In the genomic region with DNA sequence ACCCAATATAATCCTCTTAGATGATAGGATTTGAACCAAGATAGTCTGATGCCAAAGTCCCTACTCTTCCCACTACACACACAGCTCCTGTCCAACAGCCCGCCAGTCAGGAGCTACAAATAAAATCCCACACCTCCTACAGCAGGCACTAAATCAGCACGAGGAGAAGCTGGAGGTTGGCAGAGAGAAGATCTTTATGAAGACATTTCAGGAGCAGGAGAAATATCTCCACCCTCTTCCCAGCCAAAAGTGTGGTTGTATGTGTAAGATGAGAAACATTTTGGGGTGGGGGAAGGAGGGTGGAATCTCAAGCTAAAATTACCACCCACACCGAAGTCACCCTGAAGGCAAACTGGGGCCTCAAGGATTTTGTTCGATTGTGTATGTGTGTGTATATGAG, we compare ENCODE assay signal across 15 cellular contexts. TPM values are rescaled to one million over a fixed set of nuclear protein-coding genes. Genes with fewer than 3 reads are reported as not detected.
A peak's percentile ranks its signal among the peaks of the same experiment; 100 is the strongest.
DNase-seq lines count a peak whose midpoint lies in the region; ATAC-seq, FAIRE-seq and TF ChIP-seq lines count a peak whose summit lies in the region.
"Had no signal": no experiment of that assay in that cellular context is flagged by ENCODE, and none has a peak within 500 bp of the region (broad histone marks: within the 10 kb centered on the region; RNA-seq: fewer than 3 reads in every experiment).

No MANE protein-coding gene starts in this region.

- in situ Hi-C loops in GM23248 (cut with MboI): no loop called here
- in situ Hi-C loops in GM12878 (cut with MboI): no loop called here
- in situ Hi-C loops in gastrocnemius medialis (cut with MboI; ENCODE audit: low sequenced_read_pairs in 4 of 4): no loop called here

- DNase-seq in GM23248 (peak; percentile 59), NCI-H82 (lab: John Stamatoyannopoulos, UW) (peak; percentile 88), GM12878 (ENCODE audit: low read depth, low spot score) (no peak), gastrocnemius medialis (no peak), NCI-H748 (lab: John Stamatoyannopoulos, UW; ENCODE audit: unreplicated experiment) (no peak), SIG-M5 (lab: John Stamatoyannopoulos, UW) (no peak), amniotic stem cell (lab: John Stamatoyannopoulos, UW) (no peak)
- DNase-seq: DMS 273 treated with DMSO at 0.1 percent for 48 hours, NCI-H1105 treated with DMSO at 0.1 percent for 48 hours, NCI-H446 treated with DMSO at 0.1 percent for 48 hours had no signal

- H3K9ac ChIP-seq in GM23248 (no peak overlapping the region), GM12878 (ENCODE audit: control insufficient read depth, insufficient read depth, low read length) (no peak overlapping the region)
- H3K9ac ChIP-seq: BLaER1 treated with 17β-estradiol and CSF1 and Interleukin-3, amounts not matched to agents 10 nM and 100 nM had no signal

- H3K36me3 ChIP-seq in GM23248 (ENCODE audit: low read depth): no peaks in the 10 kb centered on the region
- no peaks in the 10 kb centered on the region for H3K36me3 ChIP-seq in GM12878 (ENCODE audit: control insufficient read depth in 2 of 2, insufficient read depth in 2 of 2, low read length in 1 of 2)
- H3K36me3 ChIP-seq in gastrocnemius medialis: no peaks in the 10 kb centered on the region
- H3K36me3 ChIP-seq: BLaER1 treated with 17β-estradiol and CSF1 and Interleukin-3, amounts not matched to agents 10 nM and 100 nM; HAP-1 had no signal

- H3F3A ChIP-seq in GM23248 (ENCODE audit: insufficient read depth): peaks cover 36% of the 10 kb centered on the region

- 70 to 72% methylated on average over 4 of the region's 4 CpGs for WGBS in GM23248 (ENCODE audit: low coverage in 1 of 2, low lambda C conversion rate in 2 of 2, missing lambda C conversion rate in 2 of 2), 2 experiments
- 38% methylated on average over 4 of the region's 4 CpGs for WGBS in GM12878 (ENCODE audit: insufficient coverage, insufficient replicate concordance, low lambda C conversion rate, missing lambda C conversion rate)

- H3K79me2 ChIP-seq in GM23248 (ENCODE audit: insufficient read depth) (no peaks in the 10 kb centered on the region), GM12878 (ENCODE audit: control insufficient read depth, insufficient read depth, low read length) (no peaks in the 10 kb centered on the region)

- RAD21 ChIA-PET in GM12878 (lab: Charles Lee; ENCODE audit: unreplicated experiment): interaction anchor here (0.8 to 4.7 kb wide), 7 partner anchors 11 to 55 kb away, joined by 3 to 40 read pairs (median 8); a partner anchor contains a TSS

- ATAC-seq in GM12878: no peak
- peak in 1 of 2 donors; percentile 15 for ATAC-seq in gastrocnemius medialis

- H3K9me3 ChIP-seq in GM23248 (ENCODE audit: low read depth) (no peaks in the 10 kb centered on the region), GM12878 (replicated peaks; ENCODE audit: control insufficient read depth, insufficient read depth, low read length) (no peaks in the 10 kb centered on the region), gastrocnemius medialis (no peaks in the 10 kb centered on the region)
- H3K9me3 ChIP-seq: BLaER1 treated with 17β-estradiol and CSF1 and Interleukin-3, amounts not matched to agents 10 nM and 100 nM; HAP-1; SJCRH30 had no signal

- POLR2A ChIA-PET in GM12878 (lab: Charles Lee): interaction anchor here (0.9 to 1.7 kb wide), 3 partner anchors 10 to 13 kb away, joined by 3 to 4 read pairs (median 3); no protein-coding TSS in a partner anchor

- TF ChIP-seq CTCF in GM12878 (IDR thresholded peaks at IDR 0.05 in 2 of 3, conservative IDR thresholded peaks at IDR 0.05 in 1 of 3; ENCODE audit: control insufficient read depth in 2 of 3, extremely low read depth in 1 of 3, insufficient read depth in 1 of 3, low read depth in 3 of 3, low read length in 3 of 3) (no peak), gastrocnemius medialis (IDR thresholded peaks at IDR 0.05 in 4 of 5, conservative IDR thresholded peaks at IDR 0.05 in 1 of 5) (no peak)

- no TSS peak for BruUV-seq in GM12878 (replicated peaks; lab: Mats Ljungman, UMichigan)

- H3K27ac ChIP-seq in GM23248 (peak overlapping the region; percentile 48), GM12878 (ENCODE audit: control insufficient read depth, insufficient read depth) (0 out of 2 replicates have a peak overlapping the region, but pooled peaks have one; percentile 9), gastrocnemius medialis (peak overlapping the region; percentile 8 to 54 (median 32))
- H3K27ac ChIP-seq: BLaER1 treated with 17β-estradiol and CSF1 and Interleukin-3, amounts not matched to agents 10 nM and 100 nM; SJCRH30 had no signal

- TF ChIP-seq RAD21 in GM12878 (IDR thresholded peaks at IDR 0.05; ENCODE audit: insufficient read depth, low read depth, low read length): no peak

- H3K27me3 ChIP-seq in GM23248 (replicated peaks; ENCODE audit: insufficient read depth) (no peaks in the 10 kb centered on the region), GM12878 (replicated peaks in 1 of 2; ENCODE audit: control insufficient read depth in 2 of 2, insufficient read depth in 2 of 2, low read length in 1 of 2) (no peaks in the 10 kb centered on the region), gastrocnemius medialis (no peaks in the 10 kb centered on the region)
- H3K27me3 ChIP-seq: BLaER1 treated with 17β-estradiol and CSF1 and Interleukin-3, amounts not matched to agents 10 nM and 100 nM; SJCRH30 had no signal

- intact Hi-C loops in GM12878 (cut with micrococcal nuclease; ENCODE audit: unreplicated experiment): no loop called here
- intact Hi-C loops in gastrocnemius medialis (cut with DNase I; ENCODE audit: low total_unique reads): loop anchor here (2.0 to 5.0 kb wide), 2 partner anchors 15 to 53 kb away; a partner anchor contains a TSS

- H4K20me1 ChIP-seq in GM23248 (ENCODE audit: insufficient read depth) (no peaks in the 10 kb centered on the region), GM12878 (ENCODE audit: control insufficient read depth, insufficient read depth) (no peaks in the 10 kb centered on the region)
- H4K20me1 ChIP-seq: BLaER1 treated with 17β-estradiol and CSF1 and Interleukin-3, amounts not matched to agents 10 nM and 100 nM had no signal

- peaks cover 56% of the 10 kb centered on the region for H3K4me1 ChIP-seq in GM23248 (ENCODE audit: insufficient read depth)
- peaks cover 41% of the 10 kb centered on the region for H3K4me1 ChIP-seq in GM12878 (ENCODE audit: control insufficient read depth, insufficient read depth, low read length)
- peaks cover 31 to 35% of the 10 kb centered on the region in 2 donors for H3K4me1 ChIP-seq in gastrocnemius medialis
- H3K4me1 ChIP-seq: HAP-1 had no signal

- TF ChIP-seq POLR2A in GM12878 (IDR thresholded peaks at IDR 0.05; ENCODE audit: low read depth, low read length): no peak
- no peak for TF ChIP-seq POLR2A in gastrocnemius medialis (IDR thresholded peaks at IDR 0.05)

- TF ChIP-seq EP300 in GM12878 (IDR thresholded peaks at IDR 0.05; ENCODE audit: borderline replicate concordance in 1 of 2, control insufficient read depth in 1 of 2, low read depth in 2 of 2, low read length in 2 of 2): no peak

- SMC1A ChIA-PET in GM12878 (lab: Charles Lee; ENCODE audit: uncharacterized antibody, unreplicated experiment): interaction anchor here (0.7 to 4.9 kb wide), 7 partner anchors 10 to 58 kb away, joined by 3 to 21 read pairs (median 5); no protein-coding TSS in a partner anchor

- no peak overlapping the region for H3K4me3 ChIP-seq in GM23248
- no peak overlapping the region for H3K4me3 ChIP-seq in GM12878
- no peak overlapping the region for H3K4me3 ChIP-seq in gastrocnemius medialis
- H3K4me3 ChIP-seq: BLaER1 treated with 17β-estradiol and CSF1 and Interleukin-3, amounts not matched to agents 10 nM and 100 nM; HAP-1; K562; SJCRH30 had no signal

- H3K4me2 ChIP-seq in GM23248 (ENCODE audit: unreplicated experiment): peak overlapping the region; percentile 54
- peak overlapping the region; percentile 13; the same call in 1 of the 2 replicates for H3K4me2 ChIP-seq in GM12878 (ENCODE audit: control insufficient read depth, insufficient read depth)

- H2AFZ ChIP-seq in GM23248 (no peak overlapping the region), GM12878 (ENCODE audit: control insufficient read depth, low read depth, low read length) (no peak overlapping the region)

- no peaks in the 10 kb centered on the region for H3K9me2 ChIP-seq in GM23248 (ENCODE audit: insufficient read depth)

- no peak for FAIRE-seq in GM12878 (lab: Jason Lieb, UNC)
- FAIRE-seq: GM18507, K562 had no signal

- CTCF ChIA-PET in GM12878 (lab: Yijun Ruan, JAX): interaction anchor here (0.7 to 4.9 kb wide), 9 partner anchors 10 to 305 kb away, joined by 3 to 37 read pairs (median 5); a partner anchor contains a TSS

RNA-seq across cellular contexts. Expression of a gene that starts 54.5 kb away (rescaled TPM):
- total RNA-seq in GM23248 (2014; rRNA removed; shearing (Covaris generic)): 5.4 and 6.4 TPM in 2 replicates
- polyA plus RNA-seq in GM23248 (2016; fragmentation: Nextera tagmentation; extraction: Ambion mirVana) (3.5 and 3.7 TPM in 2 replicates), GM12878 (2011; rRNA removed) (0.08 and 0.14 TPM in 2 replicates), GM12878 (2014; fragmentation: Illumina TruSeq; extraction: Trizol) (under 0.01 TPM in 1 of 2 replicates, not detected in the other), GM12878 (2014; fragmentation: Nextera tagmentation; extraction: Ambion mirVana) (not detected), GM12878 (2014; rRNA removed) (not detected in 2 replicates), GM12878 (2016; fragmentation: Nextera tagmentation; extraction: Ambion mirVana) (under 1 TPM; 0.03 to 0.08 TPM)
- 1.2 and 1.6 TPM in 2 replicates for total RNA-seq in GM12878 (2013; cell fraction: nucleolus; rRNA removed)
- total RNA-seq in GM12878 (2014; rRNA removed) (under 0.01 and 0.06 TPM in 2 replicates), GM12878 (2014; rRNA removed; fragmentation: Illumina TruSeq; extraction: Trizol) (not detected in 2 replicates), GM12878 (2021) (0.08 and 0.27 TPM in 2 replicates), gastrocnemius medialis (10 to 100 TPM; 12.4 to 20.0 (median 16.2) TPM)
- polyA plus RNA-seq in GM12878 (2011; ENCODE audit: low read depth): 0.04 TPM
- polyA plus RNA-seq in GM12878 (2011; cell fraction: cytosol; rRNA removed): 0.05 and 0.75 TPM in 2 replicates
- polyA plus RNA-seq in GM12878 (2011; cell fraction: nucleus; rRNA removed): 0.29 and 0.51 TPM in 2 replicates
- polyA plus RNA-seq in GM12878 (2012): 0.15 and 0.25 TPM in 2 replicates
- 0.51 and 0.98 TPM in 2 replicates for polyA minus RNA-seq in GM12878 (2011; rRNA and poly(A)+ RNA removed)
- polyA minus RNA-seq in GM12878 (2011; cell fraction: cytosol; rRNA and poly(A)+ RNA removed): not detected in 2 replicates
- polyA minus RNA-seq in GM12878 (2011; cell fraction: nucleus; rRNA and poly(A)+ RNA removed): 0.12 and 0.67 TPM in 2 replicates

Comparison
In these comparisons a context has a peak if more than half of its experiments do, and no peak if none do; other contexts are left out.
1. DNase-seq: peak in GM23248 (single experiment) and NCI-H82 (single experiment); none in GM12878 (single experiment), gastrocnemius medialis (0 of 2), NCI-H748 (single experiment), SIG-M5 (single experiment) and amniotic stem cell (single experiment).
2. Peak in every context shown above with its lines, with median percentiles within 50 percentile points of each other: H3K27ac ChIP-seq.